Comparison of ENCODE assay signal across 19 cellular contexts in the genomic region with DNA sequence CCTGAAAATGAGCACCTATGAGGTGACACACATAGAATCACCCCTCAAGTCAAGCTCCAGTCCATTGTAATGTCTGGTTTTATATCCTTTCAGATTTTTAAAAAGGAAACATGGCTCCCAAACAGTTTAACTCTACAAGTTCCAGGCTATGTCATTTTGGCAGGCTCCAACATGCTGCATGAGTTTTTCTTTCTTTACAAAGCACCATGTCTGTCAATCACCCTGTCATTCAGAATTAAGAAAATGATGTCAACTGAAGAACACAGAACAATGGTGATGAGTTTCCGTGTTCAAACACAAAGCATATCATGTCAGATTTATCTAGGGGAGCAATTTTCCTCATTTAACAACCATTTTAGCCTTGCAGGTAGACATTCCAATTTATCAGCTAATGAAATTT.
DNase-seq lines count a peak whose midpoint lies in the region; ATAC-seq, FAIRE-seq and TF ChIP-seq lines count a peak whose summit lies in the region.
"Had no signal": no experiment of that assay in that cellular context is flagged by ENCODE, and none has a peak within 500 bp of the region (broad histone marks: within the 10 kb centered on the region; RNA-seq: fewer than 3 reads in every experiment).

No MANE protein-coding gene starts in this region.

- H3K14ac ChIP-seq in trophoblast cell (ENCODE audit: low read length) = no peak overlapping the region

- H3K79me1 ChIP-seq in trophoblast cell (ENCODE audit: low read length) = no peaks in the 10 kb centered on the region

- RAD21 ChIA-PET in HCT116 (lab: Charles Lee; ENCODE audit: low non-redundant PET in 1 of 2, low total read pairs in 2 of 2, uncharacterized antibody in 2 of 2, unreplicated experiment in 2 of 2) = no interaction called here

- TF ChIP-seq CTCF in HCT116 (IDR thresholded peaks at IDR 0.05 in 2 of 3, conservative IDR thresholded peaks at IDR 0.05 in 1 of 3; ENCODE audit: borderline replicate concordance in 1 of 3, insufficient read depth in 1 of 3, low read depth in 2 of 3, low read length in 2 of 3) (no peak), PC-3 (conservative IDR thresholded peaks at IDR 0.05; ENCODE audit: low read depth, low read length) (no peak), bronchial epithelial cell (IDR thresholded peaks at IDR 0.05; ENCODE audit: insufficient read depth, low read length, severe bottlenecking) (no peak), smooth muscle cell (IDR thresholded peaks at IDR 0.05; ENCODE audit: borderline replicate concordance, insufficient read depth, poor library complexity, severe bottlenecking) (no peak)

- no peak for FAIRE-seq in bronchial epithelial cell (lab: Jason Lieb, UNC)
- FAIRE-seq: GM12891, RCC 7860 had no signal

- CTCF ChIA-PET in HCT116 (lab: Charles Lee) (no interaction called here), PC-3 (lab: Charles Lee) (no interaction called here)

- H3K36me3 ChIP-seq in HCT116 (ENCODE audit: control insufficient read depth in 1 of 2, insufficient read depth in 2 of 2, low read length in 2 of 2) = no peaks in the 10 kb centered on the region
- 0 out of 2 replicates have a peak, but pooled peaks cover 3% of the 10 kb centered on the region for H3K36me3 ChIP-seq in PC-3 (ENCODE audit: low read depth, low read length)
- no peaks in the 10 kb centered on the region for H3K36me3 ChIP-seq in bronchial epithelial cell (ENCODE audit: control insufficient read depth, insufficient read depth, low read length)
- H3K36me3 ChIP-seq in smooth muscle cell (ENCODE audit: low read depth) = no peaks in the 10 kb centered on the region
- H3K36me3 ChIP-seq in trophoblast cell (ENCODE audit: control insufficient read depth in 1 of 2, insufficient read depth in 2 of 2, low read length in 2 of 2) = no peaks in the 10 kb centered on the region
- H3K36me3 ChIP-seq: BLaER1 treated with 17β-estradiol and CSF1 and Interleukin-3, amounts not matched to agents 10 nM and 100 nM had no signal

- H3K18ac ChIP-seq in trophoblast cell (ENCODE audit: low read length) = no peak overlapping the region

- POLR2A ChIA-PET in HCT116 (lab: Charles Lee) = no interaction called here
- POLR2A ChIA-PET in PC-3 (lab: Charles Lee; ENCODE audit: unreplicated experiment) = interaction anchor here (0.7 kb wide), 1 partner anchor 16 kb away, joined by 4 read pairs; no protein-coding TSS in a partner anchor

- peak overlapping the region; percentile 68 for H3K4me2 ChIP-seq in HCT116 (ENCODE audit: low read length)
- H3K4me2 ChIP-seq in PC-3 (ENCODE audit: low read length) = peak overlapping the region; percentile 74
- no peak overlapping the region for H3K4me2 ChIP-seq in smooth muscle cell
- H3K4me2 ChIP-seq in trophoblast cell (ENCODE audit: low read length) = no peak overlapping the region
- H3K4me2 ChIP-seq: BLaER1 treated with 17β-estradiol and CSF1 and Interleukin-3, amounts not matched to agents 10 nM and 100 nM had no signal

- H2BK12ac ChIP-seq in trophoblast cell (ENCODE audit: low read length) = no peak overlapping the region

- intact Hi-C loops in HCT116 (cut with micrococcal nuclease) (loop anchor here (10.0 kb wide), 1 partner anchor 103 kb away; a partner anchor contains a TSS), PC-3 (cut with micrococcal nuclease) (loop anchor here (5.0 kb wide), 1 partner anchor 106 kb away; a partner anchor contains a TSS)

- H3K4ac ChIP-seq in trophoblast cell (ENCODE audit: low read depth, low read length) = no peak overlapping the region

- H3K27ac ChIP-seq in HCT116 (ENCODE audit: low read depth, low read length) = no peak overlapping the region
- peak overlapping the region; percentile 94 for H3K27ac ChIP-seq in PC-3 (ENCODE audit: low read length)
- H3K27ac ChIP-seq in smooth muscle cell (ENCODE audit: low read depth) = peak overlapping the region; percentile 91
- H3K27ac ChIP-seq in trophoblast cell (ENCODE audit: low read depth, low read length) = no peak overlapping the region
- H3K27ac ChIP-seq: BLaER1 treated with 17β-estradiol and CSF1 and Interleukin-3, amounts not matched to agents 10 nM and 100 nM had no signal

- ATAC-seq in HCT116 (no peak), PC-3 (no peak)
- ATAC-seq: Right ventricle myocardium inferior had no signal

- no peak overlapping the region for H2AK5ac ChIP-seq in trophoblast cell (ENCODE audit: low read length)

- H3K9ac ChIP-seq in HCT116 (ENCODE audit: low read length) = no peak overlapping the region
- peak overlapping the region; percentile 59 for H3K9ac ChIP-seq in PC-3 (ENCODE audit: low read length)
- peak overlapping the region; percentile 46 for H3K9ac ChIP-seq in smooth muscle cell (ENCODE audit: low read depth)
- H3K9ac ChIP-seq in trophoblast cell (ENCODE audit: low read length) = no peak overlapping the region
- H3K9ac ChIP-seq: BLaER1 treated with 17β-estradiol and CSF1 and Interleukin-3, amounts not matched to agents 10 nM and 100 nM had no signal

- H2BK5ac ChIP-seq in trophoblast cell (ENCODE audit: low read depth, low read length, poor library complexity) = no peak overlapping the region

- H2AFZ ChIP-seq in HCT116 (ENCODE audit: low read depth, low read length, poor library complexity, severe bottlenecking) = no peak overlapping the region
- no peak overlapping the region for H2AFZ ChIP-seq in PC-3 (ENCODE audit: low read length)
- no peak overlapping the region for H2AFZ ChIP-seq in smooth muscle cell (ENCODE audit: low read depth)
- no peak overlapping the region for H2AFZ ChIP-seq in trophoblast cell (ENCODE audit: insufficient read depth, low read length, poor library complexity)

- no peak overlapping the region for H4K8ac ChIP-seq in trophoblast cell (ENCODE audit: low read depth, low read length)

- H3F3A ChIP-seq in PC-3 (ENCODE audit: low read length, unreplicated experiment) (no peaks in the 10 kb centered on the region), smooth muscle cell (ENCODE audit: low read depth) (no peaks in the 10 kb centered on the region)

- no peaks in the 10 kb centered on the region for H3K9me2 ChIP-seq in HCT116 (ENCODE audit: insufficient read depth)
- no peaks in the 10 kb centered on the region for H3K9me2 ChIP-seq in PC-3 (replicated peaks; ENCODE audit: low read length)

- BruUV-seq in HCT116 (replicated peaks; lab: Mats Ljungman, UMichigan) (no TSS peak), PC-3 (replicated peaks; lab: Mats Ljungman, UMichigan) (no TSS peak)

- no peak overlapping the region for H4K12ac ChIP-seq in trophoblast cell (ENCODE audit: low read depth, low read length)

- no peak overlapping the region for H4K91ac ChIP-seq in trophoblast cell (ENCODE audit: low read depth, low read length)

- H3K4me3 ChIP-seq in HCT116 (replicated peaks in 1 of 2; ENCODE audit: low read depth in 1 of 2, low read length in 2 of 2) (no peak overlapping the region), PC-3 (ENCODE audit: low read length) (no peak overlapping the region), bronchial epithelial cell (ENCODE audit: low read depth, low read length) (no peak overlapping the region), smooth muscle cell (no peak overlapping the region), trophoblast cell (ENCODE audit: low read depth, low read length) (no peak overlapping the region)
- H3K4me3 ChIP-seq: BLaER1 treated with 17β-estradiol and CSF1 and Interleukin-3, amounts not matched to agents 10 nM and 100 nM had no signal

- WGBS in smooth muscle cell (ENCODE audit: low lambda C conversion rate) = 62% methylated on average over 1 of the region's 1 CpG
- WGBS in trophoblast cell (ENCODE audit: extremely low coverage, insufficient coverage, insufficient read length) = no CpG with 5 or more reads among the region's 1 CpG

- H3K4me1 ChIP-seq in HCT116 (ENCODE audit: control insufficient read depth in 1 of 2, insufficient read depth in 2 of 2, low read length in 2 of 2) (peaks cover 17 to 54% of the 10 kb centered on the region in 2 experiments), PC-3 (ENCODE audit: insufficient read depth, low read length) (peaks cover 42% of the 10 kb centered on the region), smooth muscle cell (ENCODE audit: low read depth) (no peaks in the 10 kb centered on the region), trophoblast cell (ENCODE audit: control insufficient read depth in 1 of 2, insufficient read depth in 2 of 2, low read length in 2 of 2) (peaks cover 0 to 3% of the 10 kb centered on the region in 2 experiments)
- H3K4me1 ChIP-seq: BLaER1 treated with 17β-estradiol and CSF1 and Interleukin-3, amounts not matched to agents 10 nM and 100 nM had no signal

- DNase-seq in HCT116 (ENCODE audit: low read depth, low spot score) = no peak
- DNase-seq in PC-3 = no peak
- peak; percentile 33 for DNase-seq in bronchial epithelial cell (ENCODE audit: low read depth)
- no peak for DNase-seq in smooth muscle cell (lab: John Stamatoyannopoulos, UW; ENCODE audit: unreplicated experiment)
- DNase-seq in DMS79 (lab: John Stamatoyannopoulos, UW) = no peak
- DNase-seq in trophoblast cell = no peak
- no peak for DNase-seq in activated gamma-delta T cell (lab: John Stamatoyannopoulos, UW)
- DNase-seq: Caco-2; CD4-positive, alpha-beta memory T cell; DND-41; MM.1S; NCI-H1048; NCI-H187; NCI-H226; NK-92 treated with Interleukin-12 subunit alpha and Interleukin-12 subunit beta, amount 100 ng/mL, for 24 hours had no signal

- no peaks in the 10 kb centered on the region for H3K27me3 ChIP-seq in HCT116 (ENCODE audit: insufficient read depth, low read length)
- H3K27me3 ChIP-seq in PC-3 (ENCODE audit: low read length) = no peaks in the 10 kb centered on the region
- no peaks in the 10 kb centered on the region for H3K27me3 ChIP-seq in bronchial epithelial cell (ENCODE audit: control insufficient read depth, insufficient read depth, low read length)
- H3K27me3 ChIP-seq in smooth muscle cell (ENCODE audit: low read depth) = no peaks in the 10 kb centered on the region
- H3K27me3 ChIP-seq in trophoblast cell (ENCODE audit: insufficient read depth, low read length) = no peaks in the 10 kb centered on the region

- H2BK120ac ChIP-seq in trophoblast cell (ENCODE audit: insufficient read depth, low read length, poor library complexity) = no peak overlapping the region

- no peak for TF ChIP-seq POLR2A in HCT116 (IDR thresholded peaks at IDR 0.05; ENCODE audit: borderline replicate concordance, extremely low read depth, insufficient read depth, insufficient read length)

- H3K79me2 ChIP-seq in HCT116 (ENCODE audit: insufficient read depth, low read length) (no peaks in the 10 kb centered on the region; the same call in 1 of the 2 replicates), PC-3 (ENCODE audit: low read length) (peaks cover 14% of the 10 kb centered on the region; the same call in 1 of the 2 replicates), smooth muscle cell (ENCODE audit: low read depth) (no peaks in the 10 kb centered on the region), trophoblast cell (ENCODE audit: control insufficient read depth, insufficient read depth, low read length, poor library complexity) (no peaks in the 10 kb centered on the region)

- H3K9me3 ChIP-seq in HCT116 (ENCODE audit: control insufficient read depth in 1 of 2, insufficient read depth in 1 of 2, low read depth in 1 of 2, low read length in 2 of 2) (no peaks in the 10 kb centered on the region), PC-3 (ENCODE audit: low read length) (no peaks in the 10 kb centered on the region), smooth muscle cell (replicated peaks; ENCODE audit: low read depth) (no peaks in the 10 kb centered on the region), trophoblast cell (ENCODE audit: insufficient read depth, low read depth, low read length) (no peaks in the 10 kb centered on the region)
- H3K9me3 ChIP-seq: BLaER1 treated with 17β-estradiol and CSF1 and Interleukin-3, amounts not matched to agents 10 nM and 100 nM; Caco-2 had no signal

- no peak for TF ChIP-seq RAD21 in HCT116 (IDR thresholded peaks at IDR 0.05; ENCODE audit: low read depth)

- H4K20me1 ChIP-seq in HCT116 (ENCODE audit: insufficient read depth) (no peaks in the 10 kb centered on the region), PC-3 (ENCODE audit: low read length) (no peaks in the 10 kb centered on the region), smooth muscle cell (ENCODE audit: low read depth) (no peaks in the 10 kb centered on the region)

- H3K23ac ChIP-seq in trophoblast cell (ENCODE audit: low read length) = no peak overlapping the region

Comparison
In these comparisons a context has a peak if more than half of its experiments do, and no peak if none do; other contexts are left out.
1. H3K27ac ChIP-seq: peak in PC-3 (single experiment) and smooth muscle cell (single experiment); none in HCT116 (single experiment) and trophoblast cell (single experiment).
2. H3K4me2 ChIP-seq: peak in HCT116 (single experiment) and PC-3 (single experiment); none in smooth muscle cell (single experiment) and trophoblast cell (single experiment).
3. H3K9ac ChIP-seq: peak in PC-3 (single experiment) and smooth muscle cell (single experiment); none in HCT116 (single experiment) and trophoblast cell (single experiment).